ENCODE assay signal across 8 cellular contexts in the genomic region with DNA sequence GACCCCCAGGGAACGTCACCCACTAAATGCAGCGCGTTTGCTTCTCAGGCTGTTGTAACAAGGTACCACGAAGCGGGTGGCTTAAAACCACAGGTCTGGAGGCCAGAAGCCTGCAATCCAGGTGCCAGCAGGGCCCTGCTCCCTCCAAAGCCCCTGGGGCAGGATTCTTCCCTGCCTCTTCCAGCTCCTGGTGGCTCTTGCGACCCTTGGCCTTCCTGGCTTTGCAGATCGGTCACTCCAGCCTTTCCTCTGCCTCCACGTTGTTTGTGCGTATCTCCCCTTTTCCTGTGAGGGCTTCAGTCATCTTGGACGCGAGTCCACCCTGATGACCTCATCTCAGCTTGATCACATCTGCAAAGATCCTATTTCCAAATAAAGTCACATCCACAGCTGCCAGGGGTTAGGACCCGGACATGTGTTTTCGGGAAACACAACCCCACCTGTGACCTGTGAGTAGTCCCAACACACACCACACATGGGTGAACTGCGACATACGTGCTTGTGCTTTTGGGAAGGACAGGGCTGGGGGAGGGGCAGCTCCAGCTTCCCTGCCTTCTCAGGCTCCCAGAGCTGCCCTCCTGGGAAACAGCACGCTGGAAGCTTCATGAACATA.
DNase-seq lines count a peak whose midpoint lies in the region; ATAC-seq and TF ChIP-seq lines count a peak whose summit lies in the region.
"Had no signal": no experiment of that assay in that cellular context is flagged by ENCODE, and none has a peak within 500 bp of the region (broad histone marks: within the 10 kb centered on the region; RNA-seq: fewer than 3 reads in every experiment).

No MANE protein-coding gene starts in this region.

- peak overlapping the region; percentile 59 for H3K9ac ChIP-seq in HUES6 (ENCODE audit: low read length)

- H3K4me3 ChIP-seq in HUES6 (ENCODE audit: low read depth, low read length) (no peak overlapping the region), cardiac fibroblast (replicated peaks in 1 of 2; ENCODE audit: low read depth in 2 of 2, low read length in 2 of 2) (no peak overlapping the region), right lobe of liver (no peak overlapping the region), transverse colon (no peak overlapping the region)

- H3K27me3 ChIP-seq in HUES6 (ENCODE audit: control insufficient read depth, insufficient read depth, low read length) (no peaks in the 10 kb centered on the region), right lobe of liver (no peaks in the 10 kb centered on the region), transverse colon (no peaks in the 10 kb centered on the region)

- WGBS in right lobe of liver (ENCODE audit: insufficient coverage, low coverage, low lambda C conversion rate, missing lambda C conversion rate) = 23% methylated on average over 11 of the region's 16 CpGs
- 69 to 74% methylated on average over 8 to 15 of the region's 16 CpGs for WGBS in transverse colon (ENCODE audit: low coverage in 1 of 2), 2 donors

- DNase-seq in cardiac fibroblast (ENCODE audit: low read depth in 2 of 2) (peak; percentile 62 to 91), right lobe of liver (peak in 1 of 3 donors; percentile 76), transverse colon (no peak), activated T-cell treated with anti-CD3 and anti-CD28 coated beads for 4 hours (no peak), NCI-H2029 treated with DMSO at 0.1 percent for 48 hours (lab: John Stamatoyannopoulos, UW) (no peak), caudate nucleus (lab: John Stamatoyannopoulos, UW) (no peak)
- DNase-seq: NCI-H524 treated with DMSO at 0.1 percent for 48 hours had no signal

- H3K9me3 ChIP-seq in HUES6 (ENCODE audit: control insufficient read depth, insufficient read depth, low read depth, low read length) (peaks cover 4% of the 10 kb centered on the region; the same call in 1 of the 2 replicates), right lobe of liver (no peaks in the 10 kb centered on the region), transverse colon (no peaks in the 10 kb centered on the region)

- H3K4me1 ChIP-seq in HUES6 (ENCODE audit: control insufficient read depth, insufficient read depth, low read length) (peaks cover 52% of the 10 kb centered on the region), right lobe of liver (peaks cover 0 to 53% (median 24%) of the 10 kb centered on the region in 4 donors), transverse colon (peaks cover 11 to 51% (median 20%) of the 10 kb centered on the region in 4 donors)

- TF ChIP-seq EP300 in transverse colon (IDR thresholded peaks at IDR 0.05; ENCODE audit: low read depth) = no peak

- intact Hi-C loops in right lobe of liver (cut with DNase I) (loop anchor here in 1 of 2 donors (10.0 kb wide), 1 partner anchor 167 kb away; no protein-coding TSS in a partner anchor), transverse colon (cut with DNase I; ENCODE audit: low total_unique reads) (no loop called here)

- in situ Hi-C loops in transverse colon (cut with MboI; ENCODE audit: low pct_ligation_motif_present in 1 of 4, low pct_unique_long_range_greater_than_20kb in 1 of 4, low sequenced_read_pairs in 3 of 4) = no loop called here

- peak in 3 of 4 donors; percentile 0 to 50 (median 7) for ATAC-seq in right lobe of liver

- H3K27ac ChIP-seq in HUES6 (ENCODE audit: low read depth, low read length) = peak overlapping the region; percentile 45; the same call in 1 of the 2 replicates
- peak overlapping the region; percentile 85 to 95 (median 92) for H3K27ac ChIP-seq in right lobe of liver
- H3K27ac ChIP-seq in transverse colon = peak overlapping the region; percentile 75 to 86 (median 80)
- H3K27ac ChIP-seq in caudate nucleus (ENCODE audit: low read depth, low read length) = no peak overlapping the region

- H3K36me3 ChIP-seq in HUES6 (ENCODE audit: control insufficient read depth, insufficient read depth, low read length) (no peaks in the 10 kb centered on the region), right lobe of liver (no peaks in the 10 kb centered on the region), transverse colon (no peaks in the 10 kb centered on the region)

- TF ChIP-seq CTCF in cardiac fibroblast (IDR thresholded peaks at IDR 0.05; ENCODE audit: low read depth, low read length) (no peak), right lobe of liver (IDR thresholded peaks at IDR 0.05) (no peak), transverse colon (IDR thresholded peaks at IDR 0.05) (no peak)

- TF ChIP-seq POLR2A in right lobe of liver (IDR thresholded peaks at IDR 0.05) (no peak), transverse colon (IDR thresholded peaks at IDR 0.05) (no peak)

Comparison
In these comparisons a context has a peak if more than half of its experiments do, and no peak if none do; other contexts are left out.
1. DNase-seq: peak in cardiac fibroblast (2 of 2); none in transverse colon (single experiment), activated T-cell treated with anti-CD3 and anti-CD28 coated beads for 4 hours (single experiment), NCI-H2029 treated with DMSO at 0.1 percent for 48 hours (single experiment) and caudate nucleus (0 of 61).